In genomic region chr6:36443951-36444428, GRCh38 we compare ENCODE assay signal across 8 cellular contexts. TPM values are rescaled to one million over a fixed set of nuclear protein-coding genes. Genes with fewer than 3 reads are reported as not detected.
DNase-seq lines count a peak whose midpoint lies in the region; ATAC-seq and TF ChIP-seq lines count a peak whose summit lies in the region.

No MANE protein-coding gene starts in this region.

- ATAC-seq in activated CD8-positive, alpha-beta memory T cell treated with anti-CD3 and anti-CD28 coated beads, Interleukin-2, amount 10 ng/mL, durations not matched to agents 7 days and 5 days: no peak
- ATAC-seq in left lung: peak; percentile 4
- no peak for ATAC-seq in HG02759 (IDR thresholded peaks at IDR 0.05; ENCODE audit: unreplicated experiment)
- ATAC-seq in GM19397 (IDR thresholded peaks at IDR 0.05; ENCODE audit: unreplicated experiment): no peak

- H3K36me3 Mint-ChIP-seq in activated CD8-positive, alpha-beta memory T cell treated with anti-CD3 and anti-CD28 coated beads, Interleukin-2, amount 10 ng/mL, durations not matched to agents 7 days and 5 days: peaks cover 23% of the 10 kb centered on the region
- peaks cover 22% of the 10 kb centered on the region for H3K36me3 Mint-ChIP-seq in brain

- peaks cover 4% of the 10 kb centered on the region for H3K9me3 Mint-ChIP-seq in activated CD8-positive, alpha-beta memory T cell treated with anti-CD3 and anti-CD28 coated beads, Interleukin-2, amount 10 ng/mL, durations not matched to agents 7 days and 5 days (ENCODE audit: low read depth)
- H3K9me3 Mint-ChIP-seq in brain: peaks cover 0 to 5% (median 3%) of the 10 kb centered on the region in 5 experiments

- H3K4me3 ChIP-seq in left lung (peak overlapping the region; percentile 89 to 90), thyroid gland (replicated peaks in 1 of 3) (peak overlapping the region in 2 of 3 donors; percentile 28 to 96)

- CTCF ChIA-PET in activated CD8-positive, alpha-beta memory T cell treated with anti-CD3 and anti-CD28 coated beads, Interleukin-2, amount 10 ng/mL, durations not matched to agents 7 days and 5 days (lab: Charles Lee): interaction anchor here (1.1 to 2.0 kb wide), 4 partner anchors 9 to 100 kb away, joined by 3 to 4 read pairs (median 4); no protein-coding TSS in a partner anchor

- H3K27ac Mint-ChIP-seq in activated CD8-positive, alpha-beta memory T cell treated with anti-CD3 and anti-CD28 coated beads, Interleukin-2, amount 10 ng/mL, durations not matched to agents 7 days and 5 days: peak overlapping the region; percentile 98
- H3K27ac Mint-ChIP-seq in brain: peak overlapping the region; percentile 83 to 98 (median 98)

- peaks cover 40% of the 10 kb centered on the region for H3K4me1 Mint-ChIP-seq in activated CD8-positive, alpha-beta memory T cell treated with anti-CD3 and anti-CD28 coated beads, Interleukin-2, amount 10 ng/mL, durations not matched to agents 7 days and 5 days
- H3K4me1 Mint-ChIP-seq in brain: peaks cover 53% of the 10 kb centered on the region

- H3K27me3 ChIP-seq in left lung: no peaks in the 10 kb centered on the region
- no peaks in the 10 kb centered on the region for H3K27me3 ChIP-seq in thyroid gland

- TF ChIP-seq POLR2A in thyroid gland (IDR thresholded peaks at IDR 0.05): peak in 1 of 2 donors; percentile 3

- intact Hi-C loops in left lung (cut with DNase I) (no loop called here), thyroid gland (cut with DNase I) (loop anchor here (10.0 kb wide), 1 partner anchor 151 kb away; the partner anchor contains the start of gene SRSF3)

- no peaks in the 10 kb centered on the region for H3K27me3 Mint-ChIP-seq in activated CD8-positive, alpha-beta memory T cell treated with anti-CD3 and anti-CD28 coated beads, Interleukin-2, amount 10 ng/mL, durations not matched to agents 7 days and 5 days
- peaks cover 5% of the 10 kb centered on the region for H3K27me3 Mint-ChIP-seq in brain

- 8 to 11% methylated on average over 7 of the region's 7 CpGs for WGBS in thyroid gland, 2 donors

- TF ChIP-seq CTCF in brain (conservative IDR thresholded peaks at IDR 0.05) (no peak), left lung (IDR thresholded peaks at IDR 0.05) (no peak), thyroid gland (IDR thresholded peaks at IDR 0.05) (no peak)

- H3K9me3 ChIP-seq in left lung: peaks cover 0 to 4% of the 10 kb centered on the region in 2 donors
- H3K9me3 ChIP-seq in thyroid gland: no peaks in the 10 kb centered on the region

- peaks cover 20 to 54% of the 10 kb centered on the region in 2 donors for H3K4me1 ChIP-seq in left lung
- H3K4me1 ChIP-seq in thyroid gland: peaks cover 24 to 36% of the 10 kb centered on the region in 2 donors

- H3K27ac ChIP-seq in left lung: peak overlapping the region; percentile 97 to 98
- peak overlapping the region; percentile 78 to 99 (median 99) for H3K27ac ChIP-seq in thyroid gland

- H3K36me3 ChIP-seq in left lung (peaks cover 0 to 8% of the 10 kb centered on the region in 2 donors), thyroid gland (no peaks in the 10 kb centered on the region)

- DNase-seq in activated CD8-positive, alpha-beta memory T cell treated with anti-CD3 and anti-CD28 coated beads, Interleukin-2, amount 10 ng/mL, durations not matched to agents 7 days and 5 days: no peak
- no peak for DNase-seq in activated CD8-positive, alpha-beta memory T cell treated with anti-CD3 and anti-CD28 coated beads, Interleukin-2, amount 50 U/mL, for 48 hours
- DNase-seq in NCI-H226 (peak; percentile 48), left lung (no peak), thyroid gland (no peak)

- H3K4me3 Mint-ChIP-seq in activated CD8-positive, alpha-beta memory T cell treated with anti-CD3 and anti-CD28 coated beads, Interleukin-2, amount 10 ng/mL, durations not matched to agents 7 days and 5 days: peak overlapping the region; percentile 99
- peak overlapping the region; percentile 97 to 99 (median 98) for H3K4me3 Mint-ChIP-seq in brain

RNA-seq across cellular contexts. Expression of gene KCTD20, which starts 1.2 kb away (rescaled TPM):
- total RNA-seq in activated CD8-positive, alpha-beta memory T cell treated with anti-CD3 and anti-CD28 coated beads, Interleukin-2, amount 10 ng/mL, durations not matched to agents 7 days and 5 days: 10 to 100 TPM; 53.9 to 65.0 TPM
- 28.2 TPM for polyA plus RNA-seq in brain (ENCODE audit: insufficient read depth, low read depth, low replicate concordance)
- total RNA-seq in left lung (10 to 100 TPM; 47.4 to 53.9 TPM), thyroid gland (10 to 100 TPM; 32.4 to 55.3 (median 37.2) TPM)

RNA-seq across cellular contexts. Expression of gene PXT1, which starts 1.3 kb away (rescaled TPM):
- total RNA-seq in activated CD8-positive, alpha-beta memory T cell treated with anti-CD3 and anti-CD28 coated beads, Interleukin-2, amount 10 ng/mL, durations not matched to agents 7 days and 5 days: under 1 TPM in 1 of 2 experiments, not detected in 1; 0.32 TPM
- polyA plus RNA-seq in brain (ENCODE audit: insufficient read depth, low read depth, low replicate concordance): 0.15 TPM
- total RNA-seq in left lung (not detected), thyroid gland (not detected)

RNA-seq across cellular contexts. Expression of gene ETV7, which starts 56.5 kb away (rescaled TPM):
- 10 to 100 TPM in 1 of 2 experiments, 1 to 10 TPM in 1; 5.9 to 19.7 TPM for total RNA-seq in activated CD8-positive, alpha-beta memory T cell treated with anti-CD3 and anti-CD28 coated beads, Interleukin-2, amount 10 ng/mL, durations not matched to agents 7 days and 5 days
- 1.2 TPM for polyA plus RNA-seq in brain (ENCODE audit: insufficient read depth, low read depth, low replicate concordance)
- total RNA-seq in left lung: 1 to 10 TPM; 5.3 to 5.6 TPM
- 1 to 10 TPM in 1 of 4 donors, not detected in 3; 1.4 TPM for total RNA-seq in thyroid gland
